Comparison of ENCODE assay signal across 17 cellular contexts in genomic region chr4:38869511-38869910, GRCh38. TPM values are rescaled to one million over a fixed set of nuclear protein-coding genes. Genes with fewer than 3 reads are reported as not detected.
A peak's percentile ranks its signal among the peaks of the same experiment; 100 is the strongest.
DNase-seq lines count a peak whose midpoint lies in the region; ATAC-seq, FAIRE-seq and TF ChIP-seq lines count a peak whose summit lies in the region.
"Had no signal": no experiment of that assay in that cellular context is flagged by ENCODE, and none has a peak within 500 bp of the region (broad histone marks: within the 10 kb centered on the region; RNA-seq: fewer than 3 reads in every experiment).

No MANE protein-coding gene starts in this region.

- CTCF ChIA-PET in H1 (lab: Charles Lee; ENCODE audit: partially characterized antibody), result interaction anchor here (1.1 to 1.3 kb wide), 2 partner anchors 9 to 175 kb away, joined by 3 to 4 read pairs; no protein-coding TSS in a partner anchor

- no peak overlapping the region for H2BK120ac ChIP-seq in H1 (replicated peaks; ENCODE audit: low read depth, low read length)
- H2BK120ac ChIP-seq in neuronal stem cell (ENCODE audit: low read depth, low read length), result no peak overlapping the region

- DNase-seq in right cardiac atrium (no peak), Right ventricle myocardium superior (no peak), H1 (ENCODE audit: low read depth in 1 of 2, low spot score in 2 of 2) (no peak), aorta (no peak), neuronal stem cell (ENCODE audit: low spot score) (no peak), CD14-positive monocyte (ENCODE audit: low spot score) (no peak)
- DNase-seq: activated CD4-positive, alpha-beta memory T cell treated with anti-CD3 and anti-CD28 coated beads, Interleukin-2, amount 10 ng/mL, durations not matched to agents 7 days and 5 days; activated naive CD4-positive, alpha-beta T cell treated with anti-CD3 and anti-CD28 coated beads for 36 hours; endodermal cell; NCI-H187 treated with DMSO at 0.1 percent for 48 hours; stimulated activated CD4-positive, alpha-beta T cell treated with anti-CD3 and anti-CD28 coated beads, Interleukin-2, amount 100 ng/mL, for 48 hours; T-cell had no signal

- ATAC-seq in right cardiac atrium, result no peak
- ATAC-seq in Right ventricle myocardium superior (ENCODE audit: poor library complexity), result no peak
- no peak for ATAC-seq in aorta (ENCODE audit: low FRiP score)
- no peak for ATAC-seq in GM18519 (IDR thresholded peaks at IDR 0.05; ENCODE audit: low FRiP score, unreplicated experiment)
- ATAC-seq: K562, T-cell had no signal

- peak overlapping the region; percentile 1 to 96 (median 90) for H3K4me3 Mint-ChIP-seq in nephron
- H3K4me3 Mint-ChIP-seq in CD14-positive monocyte, result no peak overlapping the region
- H3K4me3 Mint-ChIP-seq: activated CD4-positive, alpha-beta memory T cell treated with anti-CD3 and anti-CD28 coated beads, Interleukin-2, amount 10 ng/mL, durations not matched to agents 7 days and 5 days; activated naive CD4-positive, alpha-beta T cell treated with anti-CD3 and anti-CD28 coated beads for 36 hours; CD4-positive, CD25-positive, alpha-beta regulatory T cell had no signal

- FAIRE-seq in H1 (lab: Jason Lieb, UNC), result no peak
- FAIRE-seq: GM19239, K562 had no signal

- no peak overlapping the region for H2AK5ac ChIP-seq in H1 (ENCODE audit: low read depth, low read length)
- H2AK5ac ChIP-seq in neuronal stem cell (ENCODE audit: low read depth, low read length), result no peak overlapping the region

- H2BK15ac ChIP-seq in H1 (ENCODE audit: low read length), result no peak overlapping the region
- H2BK15ac ChIP-seq in neuronal stem cell (ENCODE audit: low read length), result no peak overlapping the region

- no peak for TF ChIP-seq POLR2A in H1 (IDR thresholded peaks at IDR 0.05; ENCODE audit: control extremely low read depth in 1 of 2, low read depth in 2 of 2, low read length in 2 of 2)

- no peak overlapping the region for H2BK20ac ChIP-seq in H1 (ENCODE audit: low read length)

- no peak for TF ChIP-seq EP300 in H1 (IDR thresholded peaks at IDR 0.05; ENCODE audit: borderline replicate concordance in 1 of 2, low read depth in 2 of 2, low read length in 2 of 2)

- H3K27ac ChIP-seq in right cardiac atrium (ENCODE audit: low read length), result peak overlapping the region; percentile 51
- no peak overlapping the region for H3K27ac ChIP-seq in H1 (ENCODE audit: low read depth, low read length)
- H3K27ac ChIP-seq in aorta (ENCODE audit: low read depth in 1 of 2, low read length in 2 of 2), result peak overlapping the region in 1 of 2 donors; percentile 23
- H3K27ac ChIP-seq in neuronal stem cell (replicated peaks; ENCODE audit: low read length), result no peak overlapping the region

- H3K4me2 ChIP-seq in H1 (ENCODE audit: insufficient read depth in 1 of 2, low read depth in 2 of 2, low read length in 2 of 2), result no peak overlapping the region; a peak in 1 of 4 replicates
- H3K4me2 ChIP-seq in neuronal stem cell (ENCODE audit: insufficient read depth, low read length, poor library complexity, severe bottlenecking), result no peak overlapping the region

- no peak overlapping the region for H2BK12ac ChIP-seq in H1 (ENCODE audit: low read depth, low read length)
- H2BK12ac ChIP-seq in neuronal stem cell (ENCODE audit: low read length), result no peak overlapping the region

- intact Hi-C loops in right cardiac atrium (cut with DNase I) (loop anchor here in 1 of 4 donors (10.0 kb wide), 1 partner anchor 105 kb away; no protein-coding TSS in a partner anchor), Right ventricle myocardium superior (cut with DNase I) (no loop called here), aorta (cut with DNase I) (loop anchor here in 1 of 2 donors (5.0 kb wide), 1 partner anchor 117 kb away; no protein-coding TSS in a partner anchor), CD14-positive monocyte (cut with micrococcal nuclease) (loop anchor here in 1 of 2 donors (10.0 kb wide), 1 partner anchor 795 kb away; no protein-coding TSS in a partner anchor)

- H3K79me2 ChIP-seq in H1 (ENCODE audit: control insufficient read depth in 1 of 2, insufficient read depth in 2 of 2, low read length in 2 of 2), result no peaks in the 10 kb centered on the region

- H3K9ac ChIP-seq in H1 (replicated peaks in 1 of 4; ENCODE audit: extremely low read depth in 1 of 4, low read depth in 3 of 4, low read length in 3 of 4) (no peak overlapping the region), neuronal stem cell (ENCODE audit: low read depth, low read length, poor library complexity) (no peak overlapping the region)

- H3K4ac ChIP-seq in H1 (replicated peaks; ENCODE audit: insufficient read length, low read depth, low read length) (no peak overlapping the region), neuronal stem cell (ENCODE audit: low read length) (no peak overlapping the region)

- peaks cover 2% of the 10 kb centered on the region; the same call in 1 of the 2 replicates for H3K79me1 ChIP-seq in H1 (ENCODE audit: low read depth, low read length)
- H3K79me1 ChIP-seq in neuronal stem cell (ENCODE audit: low read depth, low read length), result no peaks in the 10 kb centered on the region

- H3K27me3 Mint-ChIP-seq in nephron (ENCODE audit: low read depth), result no peaks in the 10 kb centered on the region
- no peaks in the 10 kb centered on the region for H3K27me3 Mint-ChIP-seq in CD14-positive monocyte (ENCODE audit: low read depth in 3 of 3)

- peak overlapping the region; percentile 22 to 97 (median 96) for H3K27ac Mint-ChIP-seq in nephron
- peak overlapping the region in 1 of 7 donors; percentile 23 for H3K27ac Mint-ChIP-seq in CD14-positive monocyte
- H3K27ac Mint-ChIP-seq: activated CD4-positive, alpha-beta memory T cell treated with anti-CD3 and anti-CD28 coated beads, Interleukin-2, amount 10 ng/mL, durations not matched to agents 7 days and 5 days; activated naive CD4-positive, alpha-beta T cell treated with anti-CD3 and anti-CD28 coated beads for 36 hours; CD4-positive, CD25-positive, alpha-beta regulatory T cell; endodermal cell; T-cell had no signal

- H3K36me3 Mint-ChIP-seq in nephron (ENCODE audit: low read depth) (peaks cover 21% of the 10 kb centered on the region), CD14-positive monocyte (peaks cover 10 to 14% of the 10 kb centered on the region in 2 donors)
- H3K36me3 Mint-ChIP-seq: CD4-positive, CD25-positive, alpha-beta regulatory T cell; T-cell had no signal

- POLR2A ChIA-PET in H1 (lab: Charles Lee; ENCODE audit: partially characterized antibody), result no interaction called here

- H3K23me2 ChIP-seq in H1 (ENCODE audit: low read depth, low read length), result peaks cover 11% of the 10 kb centered on the region; the same call in 1 of the 2 replicates

- TF ChIP-seq CTCF in H1 (IDR thresholded peaks at IDR 0.05; ENCODE audit: control extremely low read depth in 1 of 3, insufficient read depth in 1 of 3, low read depth in 1 of 3, low read length in 3 of 3) (no peak), nephron (IDR thresholded peaks at IDR 0.05; ENCODE audit: unreplicated experiment in 3 of 3) (no peak), CD14-positive monocyte (IDR thresholded peaks at IDR 0.05) (no peak)

- TF ChIP-seq RAD21 in H1 (IDR thresholded peaks at IDR 0.05 in 1 of 2, conservative IDR thresholded peaks at IDR 0.05 in 1 of 2; ENCODE audit: low read depth in 2 of 2, low read length in 2 of 2), result no peak

- H3K4me1 Mint-ChIP-seq in nephron (peaks cover 44% of the 10 kb centered on the region), CD14-positive monocyte (peaks cover 44% of the 10 kb centered on the region)

- peaks cover 7% of the 10 kb centered on the region for H3K4me1 ChIP-seq in right cardiac atrium (ENCODE audit: control insufficient read depth, insufficient read depth, low read length)
- peaks cover 3 to 11% (median 6%) of the 10 kb centered on the region in 4 experiments; a peak in 6 of 7 replicates for H3K4me1 ChIP-seq in H1 (replicated peaks in 1 of 4; ENCODE audit: control insufficient read depth in 3 of 4, insufficient read depth in 4 of 4, low read length in 3 of 4)
- peaks cover 7 to 11% of the 10 kb centered on the region in 2 donors for H3K4me1 ChIP-seq in aorta (ENCODE audit: control insufficient read depth in 1 of 2, insufficient read depth in 2 of 2, low read length in 2 of 2)
- peaks cover 5 to 6% of the 10 kb centered on the region in 2 donors for H3K4me1 ChIP-seq in neuronal stem cell (ENCODE audit: control insufficient read depth in 2 of 2, insufficient read depth in 1 of 2, low read depth in 1 of 2, low read length in 2 of 2)

- H4K91ac ChIP-seq in H1 (replicated peaks; ENCODE audit: insufficient read length, low read length) (no peak overlapping the region), neuronal stem cell (ENCODE audit: low read depth, low read length, poor library complexity) (no peak overlapping the region)

- H2BK5ac ChIP-seq in H1 (ENCODE audit: low read depth, low read length), result no peak overlapping the region
- no peak overlapping the region for H2BK5ac ChIP-seq in neuronal stem cell (ENCODE audit: low read length)

- no peak overlapping the region for H3K14ac ChIP-seq in H1 (ENCODE audit: insufficient read length)
- no peak overlapping the region for H3K14ac ChIP-seq in neuronal stem cell (ENCODE audit: low read length)

- no peak overlapping the region for H2AFZ ChIP-seq in H1 (ENCODE audit: low read length)
- H2AFZ ChIP-seq in neuronal stem cell (ENCODE audit: low read length), result no peak overlapping the region

- H3K9me3 Mint-ChIP-seq in nephron (peaks cover 7% of the 10 kb centered on the region), CD14-positive monocyte (no peaks in the 10 kb centered on the region)
- H3K9me3 Mint-ChIP-seq: activated CD4-positive, alpha-beta memory T cell treated with anti-CD3 and anti-CD28 coated beads, Interleukin-2, amount 10 ng/mL, durations not matched to agents 7 days and 5 days; activated naive CD4-positive, alpha-beta T cell treated with anti-CD3 and anti-CD28 coated beads for 36 hours; CD4-positive, CD25-positive, alpha-beta regulatory T cell; endodermal cell; T-cell had no signal

- H3K36me3 ChIP-seq in H1 (ENCODE audit: control insufficient read depth in 2 of 4, insufficient read depth in 4 of 4, low read length in 3 of 4), result peaks cover 0 to 2% (median 0%) of the 10 kb centered on the region in 4 experiments; a peak in 1 of 8 replicates
- peaks cover 0 to 6% of the 10 kb centered on the region in 2 donors for H3K36me3 ChIP-seq in aorta (ENCODE audit: control insufficient read depth in 1 of 2, insufficient read depth in 2 of 2, low read length in 1 of 2)
- H3K36me3 ChIP-seq in neuronal stem cell (replicated peaks in 1 of 2; ENCODE audit: control insufficient read depth in 2 of 2, insufficient read depth in 2 of 2, low read length in 2 of 2), result peaks cover 0 to 3% of the 10 kb centered on the region in 2 donors

- H4K8ac ChIP-seq in H1 (ENCODE audit: extremely low read depth, insufficient read depth, low read length), result no peak overlapping the region
- no peak overlapping the region for H4K8ac ChIP-seq in neuronal stem cell (ENCODE audit: low read depth, low read length)

- H4K20me1 ChIP-seq in H1 (replicated peaks in 1 of 2; ENCODE audit: control insufficient read depth in 1 of 2, insufficient read depth in 2 of 2, low read length in 2 of 2), result peaks cover 0 to 3% of the 10 kb centered on the region in 2 experiments

- 48% methylated on average over 2 of the region's 2 CpGs for WGBS in right cardiac atrium
- 86% methylated on average over 2 of the region's 2 CpGs; no CpG with 5 or more reads in 1 of the 2 experiments for WGBS in H1 (ENCODE audit: extremely low coverage in 1 of 2, insufficient coverage in 1 of 2, insufficient read length in 1 of 2, insufficient replicate concordance in 2 of 2, low coverage in 1 of 2, low lambda C conversion rate in 2 of 2, missing lambda C conversion rate in 1 of 2), 2 experiments
- WGBS in aorta, 2 donors, result 0 to 5% methylated on average over 2 of the region's 2 CpGs
- WGBS in neuronal stem cell (ENCODE audit: extremely low coverage in 2 of 2, insufficient read length in 2 of 2, insufficient replicate concordance in 1 of 2), 2 donors, result no CpG with 5 or more reads among the region's 2 CpGs

- H4K5ac ChIP-seq in H1 (ENCODE audit: insufficient read length, low read depth, low read length), result no peak overlapping the region

- H3K27me3 ChIP-seq in right cardiac atrium (ENCODE audit: control insufficient read depth, insufficient read depth) (no peaks in the 10 kb centered on the region), H1 (replicated peaks in 1 of 4; ENCODE audit: control insufficient read depth in 3 of 4, extremely low read depth in 1 of 4, insufficient read depth in 3 of 4, low read length in 3 of 4) (peaks cover 0 to 4% (median 0%) of the 10 kb centered on the region in 4 experiments; a peak in 2 of 7 replicates), aorta (ENCODE audit: control insufficient read depth in 1 of 2, insufficient read depth in 2 of 2, low read length in 1 of 2) (no peaks in the 10 kb centered on the region), neuronal stem cell (ENCODE audit: control insufficient read depth in 3 of 3, insufficient read depth in 3 of 3, low read depth in 1 of 3, low read length in 3 of 3) (peaks cover 2 to 22% (median 10%) of the 10 kb centered on the region in 3 experiments)

- no peak overlapping the region for H3K18ac ChIP-seq in H1 (ENCODE audit: extremely low read depth, low read length)
- no peak overlapping the region for H3K18ac ChIP-seq in neuronal stem cell (ENCODE audit: low read length)

- H3K4me3 ChIP-seq in right cardiac atrium (ENCODE audit: low read length), result peak overlapping the region; percentile 82
- no peak overlapping the region for H3K4me3 ChIP-seq in H1 (ENCODE audit: extremely low read depth in 1 of 4, insufficient read depth in 2 of 4, low read depth in 3 of 4, low read length in 4 of 4)
- peak overlapping the region; percentile 40 to 58 for H3K4me3 ChIP-seq in aorta (ENCODE audit: low read length in 2 of 2)
- no peak overlapping the region for H3K4me3 ChIP-seq in neuronal stem cell (ENCODE audit: low read length in 2 of 2)
- H3K4me3 ChIP-seq: K562 had no signal

- H3K56ac ChIP-seq in H1 (replicated peaks; ENCODE audit: insufficient read length, low read depth, low read length), result peak overlapping the region; percentile 7

- H3K9me3 ChIP-seq in right cardiac atrium (ENCODE audit: control insufficient read depth, low read length) (no peaks in the 10 kb centered on the region), H1 (ENCODE audit: insufficient read depth in 2 of 2, low read depth in 1 of 2, low read length in 1 of 2) (no peaks in the 10 kb centered on the region), aorta (ENCODE audit: control insufficient read depth, low read length) (no peaks in the 10 kb centered on the region), neuronal stem cell (replicated peaks in 1 of 2; ENCODE audit: control insufficient read depth in 2 of 2, insufficient read depth in 1 of 2, low read depth in 1 of 2, low read length in 2 of 2) (no peaks in the 10 kb centered on the region)

- H3K23ac ChIP-seq in H1 (ENCODE audit: insufficient read length) (no peak overlapping the region), neuronal stem cell (ENCODE audit: low read depth, low read length, poor library complexity) (no peak overlapping the region)

RNA-seq across cellular contexts. Expression of gene FAM114A1, which starts 1.9 kb away (rescaled TPM):
- total RNA-seq in right cardiac atrium (10 to 100 TPM; 23.7 to 48.2 (median 38.4) TPM), Right ventricle myocardium superior (20.3 TPM), aorta (100 to 1,000 TPM; 104 to 123 TPM)
- polyA plus RNA-seq in right cardiac atrium (13.9 TPM), H1 (2011; rRNA removed) (9.5 and 10.6 TPM in 2 replicates), aorta (10 to 100 TPM; 49.6 to 57.5 TPM), CD14-positive monocyte (1 to 10 TPM; 3.2 to 4.1 TPM)
- total RNA-seq in H1 (2021; fragmentation: NEBNext Ultra II Directional; extraction: Animal tissue kit (Norgen Biotek cat#: 25700)), result 11.5 and 12.0 TPM in 2 replicates
- polyA plus RNA-seq in H1 (2011; cell fraction: cytosol; rRNA removed), result 11.9 TPM
- polyA plus RNA-seq in H1 (2011; cell fraction: nucleus; rRNA removed), result 7.9 TPM
- polyA plus RNA-seq in H1 (2012, experiment 1 of 2), result 8.5 to 12.9 TPM (median 9.0 TPM) in 4 replicates
- 1.3 TPM for polyA plus RNA-seq in H1 (2012, experiment 2 of 2)
- 10.7 TPM for polyA plus RNA-seq in H1 (2013, experiment 1 of 2)
- polyA plus RNA-seq in H1 (2013, experiment 2 of 2), result 10.4 TPM
- 13.3 and 13.9 TPM in 2 replicates for polyA minus RNA-seq in H1 (2011; rRNA and poly(A)+ RNA removed)
- polyA minus RNA-seq in H1 (2011; cell fraction: cytosol; rRNA and poly(A)+ RNA removed), result 6.3 TPM
- polyA minus RNA-seq in H1 (2011; cell fraction: nucleus; rRNA and poly(A)+ RNA removed), result 13.0 TPM
- polyA plus RNA-seq in neuronal stem cell (2013, experiment 1 of 2), result 6.7 TPM
- 8.1 TPM for polyA plus RNA-seq in neuronal stem cell (2013, experiment 2 of 2)
- total RNA-seq: CD4-positive, CD25-positive, alpha-beta regulatory T cell had no signal
- polyA plus RNA-seq: CD4-positive, CD25-positive, alpha-beta regulatory T cell had no signal

RNA-seq across cellular contexts. Expression of gene TLR6, which starts 12.9 kb away (rescaled TPM):
- 1 to 10 TPM; 1.6 to 3.3 (median 2.5) TPM for total RNA-seq in right cardiac atrium
- polyA plus RNA-seq in right cardiac atrium, result 0.20 TPM
- total RNA-seq in Right ventricle myocardium superior, result 2.3 TPM
- total RNA-seq in H1 (2021; fragmentation: NEBNext Ultra II Directional; extraction: Animal tissue kit (Norgen Biotek cat#: 25700)), result 0.08 and 0.09 TPM in 2 replicates
- 0.02 TPM in 1 of 2 replicates, not detected in the other for polyA plus RNA-seq in H1 (2011; rRNA removed)
- polyA plus RNA-seq in H1 (2011; cell fraction: cytosol; rRNA removed), result 0.03 TPM
- polyA plus RNA-seq in H1 (2011; cell fraction: nucleus; rRNA removed), result 0.03 TPM
- polyA plus RNA-seq in H1 (2012, experiment 1 of 2), result 0.04 to 0.05 TPM (median 0.04 TPM) in 3 of 4 replicates, not detected in the other
- polyA plus RNA-seq in H1 (2012, experiment 2 of 2), result not detected
- 0.22 TPM for polyA plus RNA-seq in H1 (2013, experiment 1 of 2)
- 0.11 TPM for polyA plus RNA-seq in H1 (2013, experiment 2 of 2)
- polyA minus RNA-seq in H1 (2011; rRNA and poly(A)+ RNA removed), result 0.02 and 0.16 TPM in 2 replicates
- not detected for polyA minus RNA-seq in H1 (2011; cell fraction: cytosol; rRNA and poly(A)+ RNA removed)
- polyA minus RNA-seq in H1 (2011; cell fraction: nucleus; rRNA and poly(A)+ RNA removed), result not detected
- total RNA-seq in aorta, result 10 to 100 TPM in 1 of 2 donors, 1 to 10 TPM in 1; 5.8 to 12.8 TPM
- under 1 TPM; 0.33 to 0.75 TPM for polyA plus RNA-seq in aorta
- 0.01 TPM for polyA plus RNA-seq in neuronal stem cell (2013, experiment 1 of 2)
- polyA plus RNA-seq in neuronal stem cell (2013, experiment 2 of 2), result 0.01 TPM
- polyA plus RNA-seq in CD14-positive monocyte, result 10 to 100 TPM in 1 of 2 donors, 1 to 10 TPM in 1; 7.7 to 11.5 TPM

Comparison
In these comparisons a context has a peak if more than half of its experiments do, and no peak if none do; other contexts are left out.
1. H3K4me3 ChIP-seq: peak in right cardiac atrium (single experiment) and aorta (2 of 2); none in H1 (0 of 4) and neuronal stem cell (0 of 2).
2. H3K4me3 Mint-ChIP-seq: peak in nephron (3 of 3); none in CD14-positive monocyte (0 of 2).